ENCODE assay signal across 8 cellular contexts in genomic region chr6:13013681-13014550, GRCh38.
DNase-seq lines count a peak whose midpoint lies in the region; ATAC-seq, FAIRE-seq and TF ChIP-seq lines count a peak whose summit lies in the region.

No MANE protein-coding gene starts in this region.

- no peaks in the 10 kb centered on the region for H3K79me2 ChIP-seq in K562 (ENCODE audit: control insufficient read depth, insufficient read depth, low read length)

- TF ChIP-seq CTCF in K562 (IDR thresholded peaks at IDR 0.05 in 2 of 3, conservative IDR thresholded peaks at IDR 0.05 in 1 of 3; ENCODE audit: insufficient read depth in 2 of 3, low read depth in 1 of 3, low read length in 3 of 3), result no peak

- H3K4me3 ChIP-seq in K562 (no peak overlapping the region), stomach smooth muscle (ENCODE audit: low read length in 2 of 2) (peak overlapping the region; percentile 58 to 80)

- H3K27ac ChIP-seq in K562 (ENCODE audit: extremely low read depth, low read depth, low read length) (no peak overlapping the region), stomach smooth muscle (ENCODE audit: low read length) (peak overlapping the region; percentile 58)

- no TSS peak for BruUV-seq in K562 (replicated peaks; lab: Mats Ljungman, UMichigan)

- no peak for TF ChIP-seq RAD21 in K562 (CRISPR knock-in tag; conservative IDR thresholded peaks at IDR 0.05 in 1 of 2, IDR thresholded peaks at IDR 0.05 in 1 of 2)

- CTCF ChIA-PET in K562 (lab: Yijun Ruan, JAX; ENCODE audit: low intra/inter-chr PET ratio), result no interaction called here

- no peak overlapping the region for H2AFZ ChIP-seq in K562 (ENCODE audit: low read depth, low read length)

- DNase-seq in NCI-H2227 (lab: John Stamatoyannopoulos, UW; ENCODE audit: unreplicated experiment) (peak; percentile 19), NCI-H2227 treated with DMSO at 0.1 percent for 48 hours (lab: John Stamatoyannopoulos, UW) (no peak), K562 (ENCODE audit: extremely low read depth in 1 of 4, low spot score in 3 of 4) (no peak), left kidney (ENCODE audit: low read depth, low spot score) (peak; percentile 51), putamen (ENCODE audit: low spot score) (no peak)

- peaks cover 39 to 63% of the 10 kb centered on the region in 2 experiments for H3K27me3 ChIP-seq in K562 (ENCODE audit: control insufficient read depth in 2 of 2, insufficient read depth in 2 of 2, low read length in 2 of 2)
- H3K27me3 ChIP-seq in stomach smooth muscle (ENCODE audit: control insufficient read depth in 1 of 2, insufficient read depth in 2 of 2, low read length in 2 of 2), result peaks cover 0 to 34% of the 10 kb centered on the region in 2 donors

- H3K36me3 ChIP-seq in K562 (ENCODE audit: control insufficient read depth, insufficient read depth, low read length) (no peaks in the 10 kb centered on the region), stomach smooth muscle (ENCODE audit: control insufficient read depth in 2 of 2, insufficient read depth in 2 of 2, low read length in 2 of 2) (no peaks in the 10 kb centered on the region)

- no peaks in the 10 kb centered on the region; the same call in 1 of the 2 replicates for H4K20me1 ChIP-seq in K562 (replicated peaks; ENCODE audit: control insufficient read depth, insufficient read depth, low read length)

- H3K9me3 ChIP-seq in K562 (replicated peaks; ENCODE audit: control insufficient read depth, insufficient read depth, low read depth, low read length), result no peaks in the 10 kb centered on the region
- H3K9me3 ChIP-seq in stomach smooth muscle (ENCODE audit: control insufficient read depth in 2 of 2, low read length in 2 of 2), result no peaks in the 10 kb centered on the region

- ATAC-seq in K562 (no peak), GM18502 (IDR thresholded peaks at IDR 0.05; ENCODE audit: poor library complexity, unreplicated experiment) (no peak), HG03139 (IDR thresholded peaks at IDR 0.05; ENCODE audit: unreplicated experiment) (no peak)

- intact Hi-C loops in K562 (cut with micrococcal nuclease), result no loop called here

- H3K9ac ChIP-seq in K562 (ENCODE audit: insufficient read depth in 1 of 2, low read depth in 2 of 2, low read length in 2 of 2) (no peak overlapping the region), stomach smooth muscle (ENCODE audit: low read length in 2 of 2) (peak overlapping the region in 1 of 2 donors; percentile 62)

- H3K4me1 ChIP-seq in K562 (replicated peaks in 1 of 2; ENCODE audit: control insufficient read depth in 2 of 2, insufficient read depth in 2 of 2, low read length in 2 of 2) (peaks cover 0 to 9% of the 10 kb centered on the region in 2 experiments; a peak in 1 of 5 replicates), stomach smooth muscle (ENCODE audit: control insufficient read depth, insufficient read depth, low read length) (peaks cover 31% of the 10 kb centered on the region)

- in situ Hi-C loops in K562 (cut with MboI), result no loop called here

- FAIRE-seq in K562 (lab: Jason Lieb, UNC), result no peak

- POLR2A ChIA-PET in K562 (lab: Yijun Ruan, JAX), result no interaction called here

- TF ChIP-seq EP300 in K562 (IDR thresholded peaks at IDR 0.05; ENCODE audit: low read length), result no peak

- H3K9me1 ChIP-seq in K562 (ENCODE audit: control insufficient read depth, insufficient read depth, low read length), result no peaks in the 10 kb centered on the region

- TF ChIP-seq POLR2A in K562 (conservative IDR thresholded peaks at IDR 0.05), result no peak

- no peak overlapping the region for H3K4me2 ChIP-seq in K562 (ENCODE audit: insufficient read depth, low read length)

- 16% methylated on average over 68 of the region's 85 CpGs for WGBS in K562 (ENCODE audit: insufficient coverage, low coverage, missing lambda C conversion rate)

TF ChIP-seq in K562, 482 proteins besides CTCF, POLR2A, EP300 and RAD21:
- peak; percentile 20; the same call in 1 of the 2 replicates for TF ChIP-seq ZNF316 (IDR thresholded peaks at IDR 0.05)
- TF ChIP-seq RCOR1 (IDR thresholded peaks at IDR 0.05; ENCODE audit: borderline replicate concordance in 1 of 2, low read depth in 2 of 2, low read length in 2 of 2), result no peak
- TF ChIP-seq MAFF (IDR thresholded peaks at IDR 0.05; ENCODE audit: low read length), result peak; percentile 15; the same call in 1 of the 2 replicates
TF ChIP-seq in K562: peak in this region for 2.

Comparison
In these comparisons a context has a peak if more than half of its experiments do, and no peak if none do; other contexts are left out.
1. DNase-seq: peak in NCI-H2227 (single experiment) and left kidney (single experiment); none in NCI-H2227 treated with DMSO at 0.1 percent for 48 hours (single experiment), K562 (0 of 4) and putamen (single experiment).